ENCODE assay signal across 12 cellular contexts in genomic region chr17:76781056-76781982, GRCh38. TPM values are rescaled to one million over a fixed set of nuclear protein-coding genes. Genes with fewer than 3 reads are reported as not detected.
DNase-seq lines count a peak whose midpoint lies in the region; ATAC-seq, FAIRE-seq and TF ChIP-seq lines count a peak whose summit lies in the region.
"Had no signal": no experiment of that assay in that cellular context is flagged by ENCODE, and none has a peak within 500 bp of the region (broad histone marks: within the 10 kb centered on the region; RNA-seq: fewer than 3 reads in every experiment).

No MANE protein-coding gene starts in this region.

- SMC1A ChIA-PET in GM12878 (lab: Charles Lee; ENCODE audit: uncharacterized antibody, unreplicated experiment): interaction anchor here (1.0 kb wide), 2 partner anchors 10 to 42 kb away, joined by 3 to 5 read pairs; no protein-coding TSS in a partner anchor

- H3K27ac Mint-ChIP-seq in activated naive CD4-positive, alpha-beta T cell treated with anti-CD3 and anti-CD28 coated beads for 36 hours: no peak overlapping the region
- peak overlapping the region; percentile 72 for H3K27ac Mint-ChIP-seq in nephron progenitor cell
- H3K27ac Mint-ChIP-seq: activated T-helper 1 cell treated with anti-CD3 and anti-CD28 coated beads, Interleukin-12 subunit alpha, Interleukin-12 subunit beta, Interleukin-2, Interleukin-4 antibody, amounts not matched to agents 30 ng/mL and 10 ng/mL and 1 ng/mL, durations not matched to agents 14 hours and 24 hours and 36 hours had no signal

- no peak overlapping the region for H2AFZ ChIP-seq in GM12878 (ENCODE audit: control insufficient read depth, low read depth, low read length)

- TF ChIP-seq POLR2A in GM12878 (IDR thresholded peaks at IDR 0.05; ENCODE audit: low read depth, low read length): no peak
- no peak for TF ChIP-seq POLR2A in GM12892 (IDR thresholded peaks at IDR 0.05; ENCODE audit: low read depth, low read length)

- H3K79me2 ChIP-seq in GM12878 (ENCODE audit: control insufficient read depth, insufficient read depth, low read length): no peaks in the 10 kb centered on the region

- peaks cover under 1% of the 10 kb centered on the region for H3K36me3 Mint-ChIP-seq in activated naive CD4-positive, alpha-beta T cell treated with anti-CD3 and anti-CD28 coated beads for 36 hours (ENCODE audit: low read depth)
- peaks cover 38% of the 10 kb centered on the region for H3K36me3 Mint-ChIP-seq in nephron progenitor cell (ENCODE audit: low read depth)

- H3K4me1 ChIP-seq in GM12878 (ENCODE audit: control insufficient read depth, insufficient read depth, low read length): peaks cover 10% of the 10 kb centered on the region

- H4K20me1 ChIP-seq in GM12878 (ENCODE audit: control insufficient read depth, insufficient read depth): no peaks in the 10 kb centered on the region

- no peaks in the 10 kb centered on the region for H3K4me1 Mint-ChIP-seq in activated naive CD4-positive, alpha-beta T cell treated with anti-CD3 and anti-CD28 coated beads for 36 hours (ENCODE audit: low read depth)
- peaks cover 10% of the 10 kb centered on the region for H3K4me1 Mint-ChIP-seq in nephron progenitor cell

- TF ChIP-seq EP300 in GM12878 (IDR thresholded peaks at IDR 0.05; ENCODE audit: borderline replicate concordance in 1 of 2, control insufficient read depth in 1 of 2, low read depth in 2 of 2, low read length in 2 of 2): no peak

- no TSS peak for BruUV-seq in GM12878 (replicated peaks; lab: Mats Ljungman, UMichigan)

- in situ Hi-C loops in KBM-7 (cut with MboI; ENCODE audit: low pct_unique_long_range_greater_than_20kb, low sequenced_read_pairs) (no loop called here), GM12878 (cut with MboI) (no loop called here)

- peaks cover 5 to 14% of the 10 kb centered on the region in 2 experiments for H3K36me3 ChIP-seq in GM12878 (ENCODE audit: control insufficient read depth in 2 of 2, insufficient read depth in 2 of 2, low read length in 1 of 2)

- no peak for ATAC-seq in GM12878
- ATAC-seq: mucosa of descending colon had no signal

- FAIRE-seq in GM12878 (lab: Jason Lieb, UNC): no peak
- FAIRE-seq in GM12892 (lab: Jason Lieb, UNC): no peak
- FAIRE-seq: keratinocyte had no signal

- peak; percentile 18; the same call in 1 of the 2 replicates for TF ChIP-seq RAD21 in GM12878 (IDR thresholded peaks at IDR 0.05; ENCODE audit: insufficient read depth, low read depth, low read length)

- no peaks in the 10 kb centered on the region for H3K9me3 Mint-ChIP-seq in activated naive CD4-positive, alpha-beta T cell treated with anti-CD3 and anti-CD28 coated beads for 36 hours
- no peaks in the 10 kb centered on the region for H3K9me3 Mint-ChIP-seq in nephron progenitor cell
- H3K9me3 Mint-ChIP-seq: activated T-helper 1 cell treated with anti-CD3 and anti-CD28 coated beads, Interleukin-12 subunit alpha, Interleukin-12 subunit beta, Interleukin-2, Interleukin-4 antibody, amounts not matched to agents 30 ng/mL and 10 ng/mL and 1 ng/mL, durations not matched to agents 14 hours and 24 hours and 36 hours had no signal

- intact Hi-C loops in activated naive CD4-positive, alpha-beta T cell treated with anti-CD3 and anti-CD28 coated beads for 36 hours (cut with micrococcal nuclease): loop anchor here (1.0 to 2.0 kb wide), 2 partner anchors 47 to 54 kb away; no protein-coding TSS in a partner anchor
- intact Hi-C loops in GM12878 (cut with micrococcal nuclease; ENCODE audit: unreplicated experiment): no loop called here

- POLR2A ChIA-PET in GM12878 (lab: Charles Lee): interaction anchor here (0.5 kb wide), 1 partner anchor 413 kb away, joined by 4 read pairs; no protein-coding TSS in a partner anchor

- 92% methylated on average over 12 of the region's 12 CpGs for WGBS in GM12878 (ENCODE audit: insufficient coverage, insufficient replicate concordance, low lambda C conversion rate, missing lambda C conversion rate)

- H3K27me3 ChIP-seq in GM12878 (replicated peaks in 1 of 2; ENCODE audit: control insufficient read depth in 2 of 2, insufficient read depth in 2 of 2, low read length in 1 of 2): no peaks in the 10 kb centered on the region

- H3K4me3 ChIP-seq in GM12878: no peak overlapping the region
- H3K4me3 ChIP-seq: mucosa of descending colon had no signal

- H3K27ac ChIP-seq in GM12878 (ENCODE audit: control insufficient read depth, insufficient read depth): no peak overlapping the region

- H3K9ac ChIP-seq in GM12878 (ENCODE audit: control insufficient read depth, insufficient read depth, low read length): no peak overlapping the region

- RAD21 ChIA-PET in GM12878 (lab: Charles Lee; ENCODE audit: unreplicated experiment): no interaction called here

- peak; percentile 40 for DNase-seq in activated naive CD4-positive, alpha-beta T cell treated with anti-CD3 and anti-CD28 coated beads for 36 hours
- DNase-seq in activated naive CD4-positive, alpha-beta T cell treated with Interleukin-2 at 50 U/mL for 16 hours: no peak
- DNase-seq in KBM-7: peak; percentile 26
- DNase-seq in GM12878 (ENCODE audit: low read depth, low spot score): no peak
- no peak for DNase-seq in nephron progenitor cell
- DNase-seq in hypothalamus (lab: John Stamatoyannopoulos, UW): no peak
- no peak for DNase-seq in NCI-H1694 treated with DMSO at 0.1 percent for 48 hours (lab: John Stamatoyannopoulos, UW)
- DNase-seq in GM12892 (ENCODE audit: insufficient read length): no peak
- DNase-seq: activated CD4-positive, alpha-beta T cell treated with anti-CD3 and anti-CD28 coated beads, Interleukin-2, amount 50 U/mL, for 1 hour; mucosa of descending colon had no signal

- H3K4me2 ChIP-seq in GM12878 (ENCODE audit: control insufficient read depth, insufficient read depth): no peak overlapping the region

- H3K9me3 ChIP-seq in GM12878 (replicated peaks; ENCODE audit: control insufficient read depth, insufficient read depth, low read length): no peaks in the 10 kb centered on the region
- H3K9me3 ChIP-seq: mucosa of descending colon had no signal

- TF ChIP-seq CTCF in GM12878 (IDR thresholded peaks at IDR 0.05 in 2 of 3, conservative IDR thresholded peaks at IDR 0.05 in 1 of 3; ENCODE audit: control insufficient read depth in 2 of 3, extremely low read depth in 1 of 3, insufficient read depth in 1 of 3, low read depth in 3 of 3, low read length in 3 of 3) (peak in 1 of 3 experiments; percentile 15; a peak in 1 of 6 replicates), nephron progenitor cell (IDR thresholded peaks at IDR 0.05) (no peak)

- CTCF ChIA-PET in activated naive CD4-positive, alpha-beta T cell treated with anti-CD3 and anti-CD28 coated beads for 36 hours (lab: Charles Lee): interaction anchor here (0.6 to 0.8 kb wide), 2 partner anchors 11 to 63 kb away, joined by 3 read pairs; no protein-coding TSS in a partner anchor
- CTCF ChIA-PET in GM12878 (lab: Yijun Ruan, JAX): interaction anchor here (0.6 to 0.7 kb wide), 3 partner anchors 54 to 337 kb away, joined by 3 read pairs; no protein-coding TSS in a partner anchor

- H3K4me3 Mint-ChIP-seq in activated naive CD4-positive, alpha-beta T cell treated with anti-CD3 and anti-CD28 coated beads for 36 hours: no peak overlapping the region
- H3K4me3 Mint-ChIP-seq in nephron progenitor cell: no peak overlapping the region
- H3K4me3 Mint-ChIP-seq: activated T-helper 1 cell treated with anti-CD3 and anti-CD28 coated beads, Interleukin-12 subunit alpha, Interleukin-12 subunit beta, Interleukin-2, Interleukin-4 antibody, amounts not matched to agents 30 ng/mL and 10 ng/mL and 1 ng/mL, durations not matched to agents 14 hours and 24 hours and 36 hours had no signal

- H3K27me3 Mint-ChIP-seq in activated naive CD4-positive, alpha-beta T cell treated with anti-CD3 and anti-CD28 coated beads for 36 hours (ENCODE audit: low read depth): no peaks in the 10 kb centered on the region
- H3K27me3 Mint-ChIP-seq in nephron progenitor cell (ENCODE audit: low read depth, poor library complexity): no peaks in the 10 kb centered on the region

RNA-seq across cellular contexts. Expression of gene MFSD11, which starts 43.4 kb away (rescaled TPM):
- total RNA-seq in activated naive CD4-positive, alpha-beta T cell treated with anti-CD3 and anti-CD28 coated beads for 36 hours: 10 to 100 TPM; 15.0 to 15.8 TPM
- 116 TPM in 2 replicates for total RNA-seq in GM12878 (2013; cell fraction: nucleolus; rRNA removed)
- total RNA-seq in GM12878 (2014; rRNA removed): 18.9 and 21.1 TPM in 2 replicates
- total RNA-seq in GM12878 (2014; rRNA removed; fragmentation: Illumina TruSeq; extraction: Trizol): 13.0 and 13.7 TPM in 2 replicates
- total RNA-seq in GM12878 (2021): 13.6 and 13.9 TPM in 2 replicates
- polyA plus RNA-seq in GM12878 (2011; ENCODE audit: low read depth): 11.4 TPM
- polyA plus RNA-seq in GM12878 (2011; rRNA removed): 19.4 TPM in 2 replicates
- polyA plus RNA-seq in GM12878 (2011; cell fraction: cytosol; rRNA removed): 16.8 and 18.3 TPM in 2 replicates
- 34.5 and 35.2 TPM in 2 replicates for polyA plus RNA-seq in GM12878 (2011; cell fraction: nucleus; rRNA removed)
- polyA plus RNA-seq in GM12878 (2012): 11.9 and 14.2 TPM in 2 replicates
- polyA plus RNA-seq in GM12878 (2014; fragmentation: Illumina TruSeq; extraction: Trizol): 10.0 and 11.0 TPM in 2 replicates
- polyA plus RNA-seq in GM12878 (2014; fragmentation: Nextera tagmentation; extraction: Ambion mirVana): 10 to 100 TPM; 11.2 to 15.8 TPM
- 15.3 and 16.5 TPM in 2 replicates for polyA plus RNA-seq in GM12878 (2014; rRNA removed)
- polyA plus RNA-seq in GM12878 (2016; fragmentation: Nextera tagmentation; extraction: Ambion mirVana): 10 to 100 TPM; 17.0 to 19.0 TPM
- polyA minus RNA-seq in GM12878 (2011; rRNA and poly(A)+ RNA removed): 35.3 and 45.0 TPM in 2 replicates
- 6.8 and 11.8 TPM in 2 replicates for polyA minus RNA-seq in GM12878 (2011; cell fraction: cytosol; rRNA and poly(A)+ RNA removed)
- polyA minus RNA-seq in GM12878 (2011; cell fraction: nucleus; rRNA and poly(A)+ RNA removed): 21.5 and 37.0 TPM in 2 replicates
- 10.9 TPM for polyA plus RNA-seq in GM12892 (2012; ENCODE audit: missing spikeins)

RNA-seq across cellular contexts. Expression of gene SRSF2, which starts 44.2 kb away (rescaled TPM):
- 100 to 1,000 TPM; 241 to 263 TPM for total RNA-seq in activated naive CD4-positive, alpha-beta T cell treated with anti-CD3 and anti-CD28 coated beads for 36 hours
- 562 and 723 TPM in 2 replicates for total RNA-seq in GM12878 (2013; cell fraction: nucleolus; rRNA removed)
- 640 and 710 TPM in 2 replicates for total RNA-seq in GM12878 (2014; rRNA removed)
- total RNA-seq in GM12878 (2014; rRNA removed; fragmentation: Illumina TruSeq; extraction: Trizol): 257 and 261 TPM in 2 replicates
- total RNA-seq in GM12878 (2021): 532 and 545 TPM in 2 replicates
- polyA plus RNA-seq in GM12878 (2011; ENCODE audit: low read depth): 168 TPM
- 484 and 614 TPM in 2 replicates for polyA plus RNA-seq in GM12878 (2011; rRNA removed)
- 262 and 617 TPM in 2 replicates for polyA plus RNA-seq in GM12878 (2011; cell fraction: cytosol; rRNA removed)
- polyA plus RNA-seq in GM12878 (2011; cell fraction: nucleus; rRNA removed): 1,271 and 1,407 TPM in 2 replicates
- 265 and 285 TPM in 2 replicates for polyA plus RNA-seq in GM12878 (2012)
- 414 and 418 TPM in 2 replicates for polyA plus RNA-seq in GM12878 (2014; fragmentation: Illumina TruSeq; extraction: Trizol)
- 100 to 1,000 TPM; 225 to 363 TPM for polyA plus RNA-seq in GM12878 (2014; fragmentation: Nextera tagmentation; extraction: Ambion mirVana)
- 795 and 1,321 TPM in 2 replicates for polyA plus RNA-seq in GM12878 (2014; rRNA removed)
- 100 to 1,000 TPM; 392 to 407 TPM for polyA plus RNA-seq in GM12878 (2016; fragmentation: Nextera tagmentation; extraction: Ambion mirVana)
- 114 and 147 TPM in 2 replicates for polyA minus RNA-seq in GM12878 (2011; rRNA and poly(A)+ RNA removed)
- polyA minus RNA-seq in GM12878 (2011; cell fraction: cytosol; rRNA and poly(A)+ RNA removed): 187 and 201 TPM in 2 replicates
- polyA minus RNA-seq in GM12878 (2011; cell fraction: nucleus; rRNA and poly(A)+ RNA removed): 579 and 952 TPM in 2 replicates
- polyA plus RNA-seq in GM12892 (2012; ENCODE audit: missing spikeins): 250 TPM

RNA-seq across cellular contexts. Expression of gene METTL23, which starts 54.7 kb away (rescaled TPM):
- total RNA-seq in activated naive CD4-positive, alpha-beta T cell treated with anti-CD3 and anti-CD28 coated beads for 36 hours: 10 to 100 TPM; 18.9 to 20.0 TPM
- 24.5 and 25.5 TPM in 2 replicates for total RNA-seq in GM12878 (2013; cell fraction: nucleolus; rRNA removed)
- total RNA-seq in GM12878 (2014; rRNA removed) (32.0 and 33.4 TPM in 2 replicates), GM12878 (2014; rRNA removed; fragmentation: Illumina TruSeq; extraction: Trizol) (23.2 and 26.7 TPM in 2 replicates), GM12878 (2021) (25.6 and 28.0 TPM in 2 replicates)
- 43.8 TPM for polyA plus RNA-seq in GM12878 (2011; ENCODE audit: low read depth)
- polyA plus RNA-seq in GM12878 (2011; rRNA removed) (52.0 and 64.0 TPM in 2 replicates), GM12878 (2014; fragmentation: Illumina TruSeq; extraction: Trizol) (29.9 and 44.8 TPM in 2 replicates), GM12878 (2014; fragmentation: Nextera tagmentation; extraction: Ambion mirVana) (10 to 100 TPM; 27.3 to 29.4 TPM), GM12878 (2014; rRNA removed) (35.0 and 42.7 TPM in 2 replicates), GM12878 (2016; fragmentation: Nextera tagmentation; extraction: Ambion mirVana) (10 to 100 TPM; 61.4 to 61.5 TPM)
- polyA plus RNA-seq in GM12878 (2011; cell fraction: cytosol; rRNA removed): 31.3 and 35.8 TPM in 2 replicates
- 27.8 and 36.4 TPM in 2 replicates for polyA plus RNA-seq in GM12878 (2011; cell fraction: nucleus; rRNA removed)
- 36.6 and 41.5 TPM in 2 replicates for polyA plus RNA-seq in GM12878 (2012)
- polyA minus RNA-seq in GM12878 (2011; rRNA and poly(A)+ RNA removed): 17.4 and 21.7 TPM in 2 replicates
- polyA minus RNA-seq in GM12878 (2011; cell fraction: cytosol; rRNA and poly(A)+ RNA removed): 5.7 and 7.1 TPM in 2 replicates
- 10.8 and 11.2 TPM in 2 replicates for polyA minus RNA-seq in GM12878 (2011; cell fraction: nucleus; rRNA and poly(A)+ RNA removed)
- polyA plus RNA-seq in GM12892 (2012; ENCODE audit: missing spikeins): 40.1 TPM

RNA-seq across cellular contexts. Expression of gene JMJD6, which starts 54.9 kb away (rescaled TPM):
- 10 to 100 TPM; 33.0 to 33.6 TPM for total RNA-seq in activated naive CD4-positive, alpha-beta T cell treated with anti-CD3 and anti-CD28 coated beads for 36 hours
- total RNA-seq in GM12878 (2013; cell fraction: nucleolus; rRNA removed): 22.2 and 23.3 TPM in 2 replicates
- 17.0 and 18.2 TPM in 2 replicates for total RNA-seq in GM12878 (2014; rRNA removed)
- total RNA-seq in GM12878 (2014; rRNA removed; fragmentation: Illumina TruSeq; extraction: Trizol): 16.7 and 19.2 TPM in 2 replicates
- 26.8 and 30.4 TPM in 2 replicates for total RNA-seq in GM12878 (2021)
- 18.4 TPM for polyA plus RNA-seq in GM12878 (2011; ENCODE audit: low read depth)
- 12.5 and 22.5 TPM in 2 replicates for polyA plus RNA-seq in GM12878 (2011; rRNA removed)
- polyA plus RNA-seq in GM12878 (2011; cell fraction: cytosol; rRNA removed): 27.6 and 31.8 TPM in 2 replicates
- polyA plus RNA-seq in GM12878 (2011; cell fraction: nucleus; rRNA removed): 66.5 and 72.0 TPM in 2 replicates
- polyA plus RNA-seq in GM12878 (2012): 22.8 and 29.0 TPM in 2 replicates
- 19.1 and 21.8 TPM in 2 replicates for polyA plus RNA-seq in GM12878 (2014; fragmentation: Illumina TruSeq; extraction: Trizol)
- 1 to 10 TPM; 1.2 to 6.5 TPM for polyA plus RNA-seq in GM12878 (2014; fragmentation: Nextera tagmentation; extraction: Ambion mirVana)
- 24.2 and 27.6 TPM in 2 replicates for polyA plus RNA-seq in GM12878 (2014; rRNA removed)
- 10 to 100 TPM; 32.6 to 36.0 TPM for polyA plus RNA-seq in GM12878 (2016; fragmentation: Nextera tagmentation; extraction: Ambion mirVana)
- 9.0 and 10.2 TPM in 2 replicates for polyA minus RNA-seq in GM12878 (2011; rRNA and poly(A)+ RNA removed)
- polyA minus RNA-seq in GM12878 (2011; cell fraction: cytosol; rRNA and poly(A)+ RNA removed): 6.4 and 6.7 TPM in 2 replicates
- 10.4 and 16.3 TPM in 2 replicates for polyA minus RNA-seq in GM12878 (2011; cell fraction: nucleus; rRNA and poly(A)+ RNA removed)
- 23.8 TPM for polyA plus RNA-seq in GM12892 (2012; ENCODE audit: missing spikeins)

Comparison
In these comparisons a context has a peak if more than half of its experiments do, and no peak if none do; other contexts are left out.
1. DNase-seq: peak in activated naive CD4-positive, alpha-beta T cell treated with anti-CD3 and anti-CD28 coated beads for 36 hours (single experiment) and KBM-7 (single experiment); none in activated naive CD4-positive, alpha-beta T cell treated with Interleukin-2 at 50 U/mL for 16 hours (single experiment), GM12878 (single experiment), nephron progenitor cell (single experiment), hypothalamus (0 of 51), NCI-H1694 treated with DMSO at 0.1 percent for 48 hours (single experiment) and GM12892 (single experiment).